ENCODE assay signal across 1 cellular context in genomic region chr7:128453836-128454804, GRCh38.
A peak's percentile ranks its signal among the peaks of the same experiment; 100 is the strongest.
TF ChIP-seq lines count a peak whose summit lies in the region.

No MANE protein-coding gene starts in this region.

TF ChIP-seq in K562, 482 proteins besides CTCF, POLR2A, EP300 and RAD21:
- peak; percentile 43; the same call in 1 of the 2 replicates for TF ChIP-seq MAX (CRISPR knock-in tag; IDR thresholded peaks at IDR 0.05)
- TF ChIP-seq FOXA3 (CRISPR knock-in tag; conservative IDR thresholded peaks at IDR 0.05 in 1 of 2, IDR thresholded peaks at IDR 0.05 in 1 of 2): 0 out of 4 replicates have a peak, but pooled peaks of 1 of the 2 experiments have one; percentile 43
- TF ChIP-seq ZBTB34 (CRISPR knock-in tag; IDR thresholded peaks at IDR 0.05): no peak
- no peak for TF ChIP-seq ETS1 (conservative IDR thresholded peaks at IDR 0.05; ENCODE audit: control insufficient read depth, low read depth, low read length)
- no peak for TF ChIP-seq JUN (IDR thresholded peaks at IDR 0.05; ENCODE audit: borderline replicate concordance, low read depth, low read length)
- TF ChIP-seq JUN (CRISPR knock-in tag; IDR thresholded peaks at IDR 0.05; ENCODE audit: borderline replicate concordance): 0 out of 2 replicates have a peak, but pooled peaks have one; percentile 30
- TF ChIP-seq TEAD4 (IDR thresholded peaks at IDR 0.05; ENCODE audit: low read length): no peak
- TF ChIP-seq TEAD4 (CRISPR knock-in tag; IDR thresholded peaks at IDR 0.05; ENCODE audit: borderline replicate concordance): 0 out of 2 replicates have a peak, but pooled peaks have one; percentile 35
- TF ChIP-seq AFF4 (CRISPR knock-in tag; IDR thresholded peaks at IDR 0.05): 0 out of 2 replicates have a peak, but pooled peaks have one; percentile 2
- 0 out of 2 replicates have a peak, but pooled peaks have one; percentile 35 for TF ChIP-seq ZNF511 (CRISPR knock-in tag; IDR thresholded peaks at IDR 0.05)
- TF ChIP-seq ZFP1 (CRISPR knock-in tag; IDR thresholded peaks at IDR 0.05): no peak
